8 cellular contexts compared by ENCODE assay signal in the genomic region with DNA sequence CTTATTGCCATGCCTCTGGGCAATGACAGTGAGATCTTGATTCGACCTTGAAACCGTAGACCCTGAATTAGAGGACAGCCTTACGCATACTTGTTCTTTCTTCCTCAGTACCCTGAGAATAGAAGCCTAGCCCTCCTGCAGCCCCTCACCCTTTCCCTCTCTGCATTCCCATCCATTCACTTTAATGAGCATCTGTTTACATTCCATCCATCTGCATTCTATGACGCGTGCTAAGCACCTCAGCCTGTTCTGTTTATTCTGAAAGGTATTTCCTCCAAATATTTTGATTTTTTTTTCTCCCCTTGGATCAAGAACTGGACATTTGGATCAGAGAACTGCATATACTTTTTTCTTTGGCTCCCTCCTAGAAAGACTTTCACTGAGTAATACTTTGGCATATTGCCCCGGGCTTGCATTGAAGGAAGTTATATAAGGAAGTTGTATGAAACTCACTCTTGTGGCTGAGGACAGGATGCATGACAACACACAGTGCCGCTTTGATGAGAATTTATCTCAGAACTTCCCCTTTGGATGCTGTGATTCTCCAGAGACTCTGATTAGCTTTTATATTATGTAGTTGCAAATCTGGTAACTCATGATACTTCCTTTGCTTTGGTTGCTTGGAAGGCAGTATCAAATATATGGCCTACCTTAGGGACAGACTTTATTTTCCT. TPM values are rescaled to one million over a fixed set of nuclear protein-coding genes. Genes with fewer than 3 reads are reported as not detected.
DNase-seq lines count a peak whose midpoint lies in the region; ATAC-seq and TF ChIP-seq lines count a peak whose summit lies in the region.

No MANE protein-coding gene starts in this region.

- intact Hi-C loops in activated CD4-positive, alpha-beta T cell treated with anti-CD3 and anti-CD28 coated beads for 36 hours (cut with DNase I, micrococcal nuclease), result no loop called here
- intact Hi-C loops in colonic mucosa (cut with DNase I), result no loop called here

- H3K9me3 Mint-ChIP-seq in activated CD4-positive, alpha-beta T cell treated with anti-CD3 and anti-CD28 coated beads for 36 hours (ENCODE audit: low read depth), result no peaks in the 10 kb centered on the region

- TF ChIP-seq CTCF in colonic mucosa (IDR thresholded peaks at IDR 0.05) (no peak), lung (IDR thresholded peaks at IDR 0.05; ENCODE audit: control extremely low read depth, extremely low read depth) (no peak)

- ATAC-seq in activated CD4-positive, alpha-beta T cell treated with anti-CD3 and anti-CD28 coated beads for 36 hours, result peak; percentile 17
- ATAC-seq in lung (ENCODE audit: insufficient read depth, low FRiP score), result peak; percentile 43
- ATAC-seq in GM19324 (IDR thresholded peaks at IDR 0.05; ENCODE audit: low FRiP score, unreplicated experiment), result no peak
- ATAC-seq in HG03095 (IDR thresholded peaks at IDR 0.05; ENCODE audit: unreplicated experiment), result no peak
- no peak for ATAC-seq in GM18511 (IDR thresholded peaks at IDR 0.05; ENCODE audit: unreplicated experiment)

- CTCF ChIA-PET in activated CD4-positive, alpha-beta T cell treated with anti-CD3 and anti-CD28 coated beads for 36 hours (lab: Charles Lee), result interaction anchor here (0.5 to 1.3 kb wide), 5 partner anchors 13 to 316 kb away, joined by 3 to 4 read pairs (median 3); no protein-coding TSS in a partner anchor

- H3K36me3 ChIP-seq in colonic mucosa (no peaks in the 10 kb centered on the region), lung (ENCODE audit: control insufficient read depth in 2 of 2, insufficient read depth in 2 of 2, low read length in 2 of 2) (peaks cover 0 to 3% of the 10 kb centered on the region in 2 donors)

- H3K36me3 Mint-ChIP-seq in activated CD4-positive, alpha-beta T cell treated with anti-CD3 and anti-CD28 coated beads for 36 hours (ENCODE audit: low read depth), result no peaks in the 10 kb centered on the region

- H3K4me1 ChIP-seq in colonic mucosa (peaks cover 8% of the 10 kb centered on the region), lung (ENCODE audit: control insufficient read depth in 2 of 2, insufficient read depth in 2 of 2, low read length in 2 of 2) (peaks cover 6 to 17% of the 10 kb centered on the region in 2 donors)

- peaks cover 28% of the 10 kb centered on the region for H3K4me1 Mint-ChIP-seq in activated CD4-positive, alpha-beta T cell treated with anti-CD3 and anti-CD28 coated beads for 36 hours

- H3K27me3 ChIP-seq in colonic mucosa (no peaks in the 10 kb centered on the region), lung (ENCODE audit: control insufficient read depth, insufficient read depth) (no peaks in the 10 kb centered on the region)

- no peak overlapping the region for H3K27ac Mint-ChIP-seq in activated CD4-positive, alpha-beta T cell treated with anti-CD3 and anti-CD28 coated beads for 36 hours

- no peak overlapping the region for H3K4me3 Mint-ChIP-seq in activated CD4-positive, alpha-beta T cell treated with anti-CD3 and anti-CD28 coated beads for 36 hours

- H3K9me3 ChIP-seq in colonic mucosa (no peaks in the 10 kb centered on the region), lung (ENCODE audit: control insufficient read depth in 2 of 2, insufficient read depth in 1 of 2, low read length in 1 of 2) (no peaks in the 10 kb centered on the region)

- peak overlapping the region in 1 of 2 donors; percentile 21 for H3K9ac ChIP-seq in colonic mucosa (ENCODE audit: low read depth in 2 of 2, low read length in 2 of 2)

- DNase-seq in activated CD4-positive, alpha-beta T cell treated with anti-CD3 and anti-CD28 coated beads for 36 hours, result peak; percentile 28
- no peak for DNase-seq in activated CD4-positive, alpha-beta T cell treated with anti-CD3 and anti-CD28 coated beads for 48 hours
- DNase-seq in NOMO-1 treated with dmso at 0.1 percent for 144 hours (lab: John Stamatoyannopoulos, UW; ENCODE audit: unreplicated experiment) (peak; percentile 91), colonic mucosa (peak; percentile 73), lung (ENCODE audit: low spot score) (peak; percentile 69)

- no peak overlapping the region for H3K4me3 ChIP-seq in colonic mucosa
- H3K4me3 ChIP-seq in lung, result no peak overlapping the region

- WGBS in lung, 2 donors, result 24% methylated on average over 7 of the region's 7 CpGs

- POLR2A ChIA-PET in activated CD4-positive, alpha-beta T cell treated with anti-CD3 and anti-CD28 coated beads for 36 hours (lab: Charles Lee), result no interaction called here

- peak overlapping the region; percentile 26 for H3K27ac ChIP-seq in colonic mucosa
- peak overlapping the region in 1 of 2 donors; percentile 88 for H3K27ac ChIP-seq in lung (ENCODE audit: low read depth in 1 of 2, low read length in 1 of 2)

- H3K27me3 Mint-ChIP-seq in activated CD4-positive, alpha-beta T cell treated with anti-CD3 and anti-CD28 coated beads for 36 hours, result no peaks in the 10 kb centered on the region

RNA-seq across cellular contexts. Expression of a gene that starts 15.7 kb away (rescaled TPM):
- total RNA-seq in activated CD4-positive, alpha-beta T cell treated with anti-CD3 and anti-CD28 coated beads for 36 hours, result 1 to 10 TPM; 5.8 to 6.9 TPM
- total RNA-seq in colonic mucosa, result 10 to 100 TPM; 15.1 to 17.6 TPM
- 10 to 100 TPM; 11.6 to 13.1 TPM for total RNA-seq in lung
- 1 to 10 TPM; 6.3 to 6.6 TPM for polyA plus RNA-seq in lung

RNA-seq across cellular contexts. Expression of a gene that starts 16.2 kb away (rescaled TPM):
- not detected for total RNA-seq in activated CD4-positive, alpha-beta T cell treated with anti-CD3 and anti-CD28 coated beads for 36 hours
- under 1 TPM in 1 of 2 donors, not detected in 1; 0.05 TPM for total RNA-seq in colonic mucosa
- total RNA-seq in lung, result under 1 TPM; 0.14 to 0.25 TPM
- under 1 TPM; 0.10 to 0.13 TPM for polyA plus RNA-seq in lung

RNA-seq across cellular contexts. Expression of a gene that starts 25.4 kb away (rescaled TPM):
- total RNA-seq in activated CD4-positive, alpha-beta T cell treated with anti-CD3 and anti-CD28 coated beads for 36 hours, result not detected
- total RNA-seq in colonic mucosa, result not detected
- not detected for total RNA-seq in lung
- polyA plus RNA-seq in lung, result not detected

RNA-seq across cellular contexts. Expression of a gene that starts 29.9 kb away (rescaled TPM):
- 10 to 100 TPM; 47.4 to 61.1 TPM for total RNA-seq in activated CD4-positive, alpha-beta T cell treated with anti-CD3 and anti-CD28 coated beads for 36 hours
- total RNA-seq in colonic mucosa (10 to 100 TPM; 49.5 to 64.5 TPM), lung (10 to 100 TPM; 19.9 to 64.9 TPM)
- 100 to 1,000 TPM in 1 of 2 donors, 10 to 100 TPM in 1; 52.6 to 112 TPM for polyA plus RNA-seq in lung

RNA-seq across cellular contexts. Expression of a gene that starts 32.7 kb away (rescaled TPM):
- total RNA-seq in activated CD4-positive, alpha-beta T cell treated with anti-CD3 and anti-CD28 coated beads for 36 hours, result 1 to 10 TPM in 1 of 2 experiments, under 1 TPM in 1; 0.85 to 1.7 TPM
- total RNA-seq in colonic mucosa, result under 1 TPM; 0.58 to 0.82 TPM
- 10 to 100 TPM; 11.1 to 20.6 TPM for total RNA-seq in lung
- polyA plus RNA-seq in lung, result 1 to 10 TPM; 5.8 to 6.9 TPM

Comparison
In these comparisons a context has a peak if more than half of its experiments do, and no peak if none do; other contexts are left out.
1. ATAC-seq: peak in activated CD4-positive, alpha-beta T cell treated with anti-CD3 and anti-CD28 coated beads for 36 hours (single experiment) and lung (single experiment); none in GM19324 (single experiment), HG03095 (single experiment) and GM18511 (single experiment).